19 cellular contexts compared by ENCODE assay signal in the genomic region with DNA sequence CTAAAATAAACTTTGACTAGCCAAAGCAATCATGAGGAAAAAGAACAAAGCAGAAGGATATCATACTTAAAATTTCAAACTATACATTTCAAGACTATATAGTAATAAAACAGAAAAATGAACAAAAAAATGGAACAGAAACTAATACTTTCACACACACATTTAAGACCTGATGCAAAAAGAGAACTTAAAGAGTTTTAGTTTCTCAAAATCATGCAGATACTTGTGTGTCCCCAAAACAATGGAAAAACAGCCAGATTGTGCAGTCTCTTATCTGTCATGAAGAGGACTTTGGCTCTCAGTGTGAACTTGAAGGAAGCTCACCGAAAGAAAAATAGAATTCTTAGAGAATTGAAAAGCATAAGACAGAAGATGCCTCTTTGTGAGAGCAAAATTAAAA.
"Had no signal": no experiment of that assay in that cellular context is flagged by ENCODE, and none has a peak within 500 bp of the region (broad histone marks: within the 10 kb centered on the region; RNA-seq: fewer than 3 reads in every experiment).

No MANE protein-coding gene starts in this region.

- H3K4me3 Mint-ChIP-seq: activated naive CD8-positive, alpha-beta T cell treated with anti-CD3 and anti-CD28 coated beads, Interleukin-2, amount 10 ng/mL, durations not matched to agents 7 days and 5 days; brain; nephron had no signal

- DNase-seq: activated gamma-delta T cell; activated naive CD8-positive, alpha-beta T cell treated with anti-CD3 and anti-CD28 coated beads, Interleukin-2, amount 10 ng/mL, durations not matched to agents 7 days and 5 days; activated T-cell treated with anti-CD3 and anti-CD28 coated beads, Interleukin-2, amount 50 U/mL, for 48 hours; anterior cingulate cortex; central memory CD4-positive, alpha-beta T cell; erythroblast; foreskin melanocyte; glutamatergic neuron; hippocampal formation; left cardiac atrium; mesendoderm; SK-N-SH; stimulated activated CD4-positive, alpha-beta T cell treated with anti-CD3 and anti-CD28 coated beads, Interleukin-4, amount 100 ng/mL, for 4 hours; stimulated activated naive CD4-positive, alpha-beta T cell; upper lobe of right lung had no signal

- H3K4me1 Mint-ChIP-seq: brain, nephron had no signal

- ATAC-seq: activated CD4-positive, CD25-positive, alpha-beta regulatory T cell treated with anti-CD3 and anti-CD28 coated beads, Interleukin-2, amount 50 U/mL, for 24 hours; left cardiac atrium; sciatic nerve; upper lobe of right lung had no signal

- H3K27ac Mint-ChIP-seq: activated naive CD8-positive, alpha-beta T cell treated with anti-CD3 and anti-CD28 coated beads, Interleukin-2, amount 10 ng/mL, durations not matched to agents 7 days and 5 days; brain; nephron had no signal

- H3K27me3 Mint-ChIP-seq: activated naive CD8-positive, alpha-beta T cell treated with anti-CD3 and anti-CD28 coated beads, Interleukin-2, amount 10 ng/mL, durations not matched to agents 7 days and 5 days; brain had no signal
